ENCODE assay signal across 9 cellular contexts in genomic region chr1:206905295-206906164, GRCh38. TPM values are rescaled to one million over a fixed set of nuclear protein-coding genes. Genes with fewer than 3 reads are reported as not detected.
A peak's percentile ranks its signal among the peaks of the same experiment; 100 is the strongest.
DNase-seq lines count a peak whose midpoint lies in the region; ATAC-seq and TF ChIP-seq lines count a peak whose summit lies in the region.
"Had no signal": no experiment of that assay in that cellular context is flagged by ENCODE, and none has a peak within 500 bp of the region (broad histone marks: within the 10 kb centered on the region; RNA-seq: fewer than 3 reads in every experiment).

No MANE protein-coding gene starts in this region.

- peak overlapping the region; percentile 57 for H3K4me3 Mint-ChIP-seq in activated CD4-positive, alpha-beta T cell treated with anti-CD3 and anti-CD28 coated beads, Interleukin-2, amount 10 ng/mL, durations not matched to agents 24 days and 14 days

- H3K27me3 Mint-ChIP-seq in activated CD4-positive, alpha-beta T cell treated with anti-CD3 and anti-CD28 coated beads, Interleukin-2, amount 10 ng/mL, durations not matched to agents 24 days and 14 days = peaks cover 3% of the 10 kb centered on the region

- H3K4me3 ChIP-seq in AG10803 (ENCODE audit: low read length) = no peak overlapping the region
- H3K4me3 ChIP-seq: right atrium auricular region had no signal

- peaks cover 39% of the 10 kb centered on the region for H3K4me1 Mint-ChIP-seq in activated CD4-positive, alpha-beta T cell treated with anti-CD3 and anti-CD28 coated beads, Interleukin-2, amount 10 ng/mL, durations not matched to agents 24 days and 14 days

- H3K27ac Mint-ChIP-seq in activated CD4-positive, alpha-beta T cell treated with anti-CD3 and anti-CD28 coated beads, Interleukin-2, amount 10 ng/mL, durations not matched to agents 24 days and 14 days = peak overlapping the region; percentile 62

- peaks cover 58% of the 10 kb centered on the region for H3K36me3 Mint-ChIP-seq in activated CD4-positive, alpha-beta T cell treated with anti-CD3 and anti-CD28 coated beads, Interleukin-2, amount 10 ng/mL, durations not matched to agents 24 days and 14 days (ENCODE audit: low read depth)

- DNase-seq in AG10803 (ENCODE audit: low read depth) (peak; percentile 96), hepatic stellate cell (ENCODE audit: low spot score) (peak; percentile 93), D341Med (ENCODE audit: low spot score) (no peak), DMS53 (lab: John Stamatoyannopoulos, UW) (no peak), iPS-NIHi7 (ENCODE audit: extremely low spot score) (no peak)
- DNase-seq in activated CD4-positive, alpha-beta T cell treated with anti-CD3 and anti-CD28 coated beads, Interleukin-2, amount 10 ng/mL, durations not matched to agents 24 days and 14 days = peak; percentile 73

- no peaks in the 10 kb centered on the region for H3K9me3 Mint-ChIP-seq in activated CD4-positive, alpha-beta T cell treated with anti-CD3 and anti-CD28 coated beads, Interleukin-2, amount 10 ng/mL, durations not matched to agents 24 days and 14 days

- intact Hi-C loops in activated CD4-positive, alpha-beta T cell treated with anti-CD3 and anti-CD28 coated beads, Interleukin-2, amount 10 ng/mL, durations not matched to agents 24 days and 14 days (cut with micrococcal nuclease) = loop anchor here (2.0 to 5.0 kb wide), 2 partner anchors 15 to 432 kb away; no protein-coding TSS in a partner anchor

- ATAC-seq in HG02588 (IDR thresholded peaks at IDR 0.05; ENCODE audit: unreplicated experiment) (peak; percentile 65), GM21526 (IDR thresholded peaks at IDR 0.05; ENCODE audit: low FRiP score, unreplicated experiment) (no peak)

- no peak; the same call in 1 of the 2 replicates for TF ChIP-seq CTCF in AG10803 (conservative IDR thresholded peaks at IDR 0.05; ENCODE audit: low read length)

RNA-seq across cellular contexts. Expression of gene IL24, which starts 8.3 kb away (rescaled TPM):
- total RNA-seq in activated CD4-positive, alpha-beta T cell treated with anti-CD3 and anti-CD28 coated beads, Interleukin-2, amount 10 ng/mL, durations not matched to agents 24 days and 14 days = 5.1 and 5.9 TPM in 2 replicates

RNA-seq across cellular contexts. Expression of gene FCMR, which starts 16.2 kb away (rescaled TPM):
- 19.6 and 23.2 TPM in 2 replicates for total RNA-seq in activated CD4-positive, alpha-beta T cell treated with anti-CD3 and anti-CD28 coated beads, Interleukin-2, amount 10 ng/mL, durations not matched to agents 24 days and 14 days

RNA-seq across cellular contexts. Expression of gene IL20, which starts 40.1 kb away (rescaled TPM):
- total RNA-seq in activated CD4-positive, alpha-beta T cell treated with anti-CD3 and anti-CD28 coated beads, Interleukin-2, amount 10 ng/mL, durations not matched to agents 24 days and 14 days = not detected in 2 replicates

RNA-seq across cellular contexts. Expression of gene PIGR, which starts 40.7 kb away (rescaled TPM):
- total RNA-seq in activated CD4-positive, alpha-beta T cell treated with anti-CD3 and anti-CD28 coated beads, Interleukin-2, amount 10 ng/mL, durations not matched to agents 24 days and 14 days = 0.07 TPM in 1 of 2 replicates, not detected in the other
- total RNA-seq: right atrium auricular region had no signal

Comparison
In these comparisons a context has a peak if more than half of its experiments do, and no peak if none do; other contexts are left out.
1. DNase-seq: peak in AG10803 (single experiment), activated CD4-positive, alpha-beta T cell treated with anti-CD3 and anti-CD28 coated beads, Interleukin-2, amount 10 ng/mL, durations not matched to agents 24 days and 14 days (single experiment) and hepatic stellate cell (single experiment); none in D341Med (single experiment), DMS53 (single experiment) and iPS-NIHi7 (single experiment).